Comparison of ENCODE assay signal across 8 cellular contexts in the genomic region with DNA sequence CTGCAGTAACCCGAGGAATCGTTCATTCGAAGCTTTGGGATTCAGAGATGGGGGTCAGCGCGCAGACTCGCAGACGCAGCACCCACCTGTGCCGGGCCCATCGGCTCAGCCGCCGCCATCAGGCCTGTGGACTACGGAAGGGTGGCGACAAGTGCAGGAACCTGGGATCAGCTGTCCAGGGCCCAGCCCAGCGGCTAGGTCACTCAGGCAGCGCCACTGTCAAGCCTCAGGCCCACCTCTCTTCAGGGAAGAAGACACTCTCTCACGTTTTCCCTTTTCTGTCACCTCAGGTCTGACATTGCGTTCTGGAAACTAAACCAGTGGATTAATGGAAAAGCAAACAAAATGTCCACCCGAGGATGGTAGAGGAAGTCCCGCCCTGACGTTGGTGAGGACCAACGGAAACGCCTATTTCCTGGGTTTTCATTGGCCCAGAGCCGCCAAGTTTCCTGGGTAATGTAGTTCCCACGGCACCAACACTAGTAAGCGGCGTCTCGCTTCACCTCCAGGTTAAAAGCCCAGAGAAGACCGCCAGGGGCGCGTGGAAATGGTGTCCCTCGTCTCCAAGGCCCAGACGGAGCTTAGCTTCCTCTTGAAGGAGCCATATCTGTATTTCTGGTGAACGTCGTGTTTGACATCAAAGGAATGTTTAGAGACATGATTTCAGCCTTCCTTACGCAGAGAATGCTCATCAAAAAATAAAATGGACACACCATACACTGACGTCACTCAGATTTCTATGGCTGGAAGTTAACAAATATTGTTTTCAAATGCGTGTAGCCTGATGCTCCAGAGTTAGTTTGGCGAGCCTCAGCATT. TPM values are rescaled to one million over a fixed set of nuclear protein-coding genes. Genes with fewer than 3 reads are reported as not detected.
DNase-seq lines count a peak whose midpoint lies in the region; ATAC-seq and TF ChIP-seq lines count a peak whose summit lies in the region.

A gene (minus strand): TSS at position 376 of the 818 bp plus-strand sequence. CDS start 257 bp downstream, at position 119.

- ATAC-seq in HG02678 (IDR thresholded peaks at IDR 0.05; ENCODE audit: unreplicated experiment), result peak; percentile 99

- H3K9me2 ChIP-seq in hepatocyte (replicated peaks; ENCODE audit: insufficient read depth), result no peaks in the 10 kb centered on the region

- H3K4me1 ChIP-seq in hepatocyte (ENCODE audit: insufficient read depth) (peaks cover 6% of the 10 kb centered on the region), rectal smooth muscle tissue (ENCODE audit: control insufficient read depth, insufficient read depth, low read length) (peaks cover 5% of the 10 kb centered on the region), vagina (peaks cover 8% of the 10 kb centered on the region)

- H3K27ac ChIP-seq in hepatocyte, result peak within 1 kb of the TSS; percentile 92
- peak within 1 kb of the TSS; percentile 79 for H3K27ac ChIP-seq in rectal smooth muscle tissue (ENCODE audit: low read depth, low read length)
- peak within 1 kb of the TSS; percentile 17 for H3K27ac ChIP-seq in vagina

- intact Hi-C loops in vagina (cut with DNase I), result no loop called here

- 12% methylated on average over 38 of the region's 38 CpGs for WGBS in hepatocyte (ENCODE audit: low lambda C conversion rate, missing lambda C conversion rate)

- no peak within 1 kb of the TSS for H3K9ac ChIP-seq in rectal smooth muscle tissue (ENCODE audit: low read length)

- in situ Hi-C loops in astrocyte of the cerebellum (cut with HindIII; ENCODE audit: low sequenced_read_pairs), result no loop called here

- peak; percentile 76 for TF ChIP-seq CTCF in GM12875 (IDR thresholded peaks at IDR 0.05; ENCODE audit: borderline replicate concordance, insufficient read depth, low read depth, low read length)
- TF ChIP-seq CTCF in astrocyte of the cerebellum (IDR thresholded peaks at IDR 0.05; ENCODE audit: low read depth, low read length, missing control alignments), result peak; percentile 54
- TF ChIP-seq CTCF in hepatocyte (IDR thresholded peaks at IDR 0.05; ENCODE audit: poor library complexity), result peak; percentile 36
- peak in 1 of 3 experiments; percentile 10 for TF ChIP-seq CTCF in vagina (IDR thresholded peaks at IDR 0.05)

- H2AFZ ChIP-seq in hepatocyte, result peak within 1 kb of the TSS; percentile 88

- TF ChIP-seq POLR2A in vagina (IDR thresholded peaks at IDR 0.05), result no peak

- H3K4me2 ChIP-seq in hepatocyte, result peak within 1 kb of the TSS; percentile 87

- H3K9me3 ChIP-seq in hepatocyte (ENCODE audit: low read depth) (peaks cover 55% of the 10 kb centered on the region), vagina (peaks cover 38% of the 10 kb centered on the region)

- H3K79me2 ChIP-seq in hepatocyte, result peaks cover 27% of the 10 kb centered on the region

- no peaks in the 10 kb centered on the region for H4K20me1 ChIP-seq in hepatocyte (ENCODE audit: insufficient read depth, poor library complexity, severe bottlenecking)

- H3K4me3 ChIP-seq in GM12875 (ENCODE audit: low read depth, low read length) (peak within 1 kb of the TSS; percentile 70), astrocyte of the cerebellum (ENCODE audit: low read depth, low read length) (peak within 1 kb of the TSS; percentile 66), hepatocyte (peak within 1 kb of the TSS; percentile 78), rectal smooth muscle tissue (ENCODE audit: low read length) (peak within 1 kb of the TSS; percentile 75), vagina (peak within 1 kb of the TSS; percentile 56 to 87)

- peaks cover 3% of the 10 kb centered on the region for H3K36me3 ChIP-seq in hepatocyte (replicated peaks; ENCODE audit: insufficient read depth, low read depth)
- peaks cover 36% of the 10 kb centered on the region for H3K36me3 ChIP-seq in rectal smooth muscle tissue (ENCODE audit: control insufficient read depth, insufficient read depth, low read length)
- H3K36me3 ChIP-seq in vagina, result peaks cover 7 to 39% of the 10 kb centered on the region in 2 donors

- H3K27me3 ChIP-seq in hepatocyte (no peaks in the 10 kb centered on the region), rectal smooth muscle tissue (ENCODE audit: control insufficient read depth, insufficient read depth, low read length) (no peaks in the 10 kb centered on the region), vagina (no peaks in the 10 kb centered on the region)

- DNase-seq in NCI-H1436 (lab: John Stamatoyannopoulos, UW) (peak; percentile 97), T-helper 22 cell (ENCODE audit: low read depth) (peak; percentile 72), astrocyte of the cerebellum (ENCODE audit: low read depth) (peak; percentile 88), hepatocyte (ENCODE audit: low spot score) (peak; percentile 94), vagina (ENCODE audit: extremely low spot score in 2 of 2) (no peak)

RNA-seq across cellular contexts. Expression of the gene that starts here (rescaled TPM):
- total RNA-seq in hepatocyte (18.5 TPM in 2 replicates), vagina (6.9 TPM)
- polyA plus RNA-seq in hepatocyte, result 2.6 and 5.6 TPM in 2 replicates

Comparison
In these comparisons a context has a peak if more than half of its experiments do, and no peak if none do; other contexts are left out.
1. DNase-seq: peak in NCI-H1436 (single experiment), T-helper 22 cell (single experiment), astrocyte of the cerebellum (single experiment) and hepatocyte (single experiment); none in vagina (0 of 2).
2. H3K27ac ChIP-seq: peak in every context shown above with its lines; median percentile 92 in hepatocyte; 79 in rectal smooth muscle tissue; 17 in vagina.
3. Peak in every context shown above with its lines, with median percentiles within 50 percentile points of each other: H3K4me3 ChIP-seq.